In genomic region chr6:165807249-165807951, GRCh38 we compare ENCODE assay signal across 14 cellular contexts.
DNase-seq lines count a peak whose midpoint lies in the region; ATAC-seq and TF ChIP-seq lines count a peak whose summit lies in the region.
"Had no signal": no experiment of that assay in that cellular context is flagged by ENCODE, and none has a peak within 500 bp of the region (broad histone marks: within the 10 kb centered on the region; RNA-seq: fewer than 3 reads in every experiment).

No MANE protein-coding gene starts in this region.

- peaks cover 10% of the 10 kb centered on the region for H3K9me3 Mint-ChIP-seq in type B pancreatic cell

- H3K4me3 Mint-ChIP-seq in type B pancreatic cell = no peak overlapping the region
- H3K4me3 Mint-ChIP-seq: CD4-positive, CD25-positive, alpha-beta regulatory T cell; GM23338; H9 had no signal

- peaks cover 4% of the 10 kb centered on the region for H3K36me3 Mint-ChIP-seq in type B pancreatic cell
- H3K36me3 Mint-ChIP-seq: CD4-positive, CD25-positive, alpha-beta regulatory T cell had no signal

- peaks cover 74% of the 10 kb centered on the region for H3K27me3 Mint-ChIP-seq in type B pancreatic cell

- H3K27ac Mint-ChIP-seq in type B pancreatic cell = no peak overlapping the region
- H3K27ac Mint-ChIP-seq: CD4-positive, CD25-positive, alpha-beta regulatory T cell; GM23338; H9 had no signal

- ATAC-seq in Right ventricle myocardium superior (ENCODE audit: poor library complexity) (peak; percentile 67), gastrocnemius medialis (peak; percentile 25 to 29), GM18511 (IDR thresholded peaks at IDR 0.05; ENCODE audit: unreplicated experiment) (no peak)
- ATAC-seq: GM23338 had no signal

- DNase-seq in HAP-1 (ENCODE audit: low spot score in 2 of 2) = peak; percentile 44 to 57
- DNase-seq in Right ventricle myocardium superior = no peak
- DNase-seq in right atrium auricular region (ENCODE audit: low spot score) = peak; percentile 61
- peak in 1 of 2 donors; percentile 39 for DNase-seq in gastrocnemius medialis
- no peak for DNase-seq in DMS114 treated with DMSO at 0.1 percent for 48 hours (lab: John Stamatoyannopoulos, UW; ENCODE audit: unreplicated experiment)
- DNase-seq in type B pancreatic cell (ENCODE audit: extremely low spot score, unreplicated experiment) = no peak
- DNase-seq in H7 = no peak
- DNase-seq: 8988T; ACHN; CD4-positive, CD25-positive, alpha-beta regulatory T cell; H9 had no signal

- peaks cover 10% of the 10 kb centered on the region for H3K4me1 Mint-ChIP-seq in type B pancreatic cell (ENCODE audit: unreplicated experiment)
- H3K4me1 Mint-ChIP-seq: CD4-positive, CD25-positive, alpha-beta regulatory T cell had no signal

- H3K4me3 ChIP-seq in HAP-1 = no peak overlapping the region
- no peak overlapping the region for H3K4me3 ChIP-seq in right atrium auricular region
- no peak overlapping the region for H3K4me3 ChIP-seq in gastrocnemius medialis
- H3K4me3 ChIP-seq in H7 (ENCODE audit: insufficient read depth, low read depth, low read length) = no peak overlapping the region
- H3K4me3 ChIP-seq: BLaER1 treated with 17β-estradiol and CSF1 and Interleukin-3, amounts not matched to agents 10 nM and 100 nM; GM23338 had no signal

- intact Hi-C loops in Right ventricle myocardium superior (cut with DNase I) (no loop called here), gastrocnemius medialis (cut with DNase I; ENCODE audit: low total_unique reads) (no loop called here)

- no peaks in the 10 kb centered on the region; the same call in 1 of the 2 replicates for H3K4me1 ChIP-seq in HAP-1
- peaks cover 0 to 18% of the 10 kb centered on the region in 2 donors for H3K4me1 ChIP-seq in right atrium auricular region
- no peaks in the 10 kb centered on the region for H3K4me1 ChIP-seq in gastrocnemius medialis

- H3K36me3 ChIP-seq in HAP-1 (replicated peaks) (no peaks in the 10 kb centered on the region), right atrium auricular region (no peaks in the 10 kb centered on the region), gastrocnemius medialis (no peaks in the 10 kb centered on the region), H7 (replicated peaks; ENCODE audit: control insufficient read depth, insufficient read depth, low read length) (no peaks in the 10 kb centered on the region)
- H3K36me3 ChIP-seq: BLaER1 treated with 17β-estradiol and CSF1 and Interleukin-3, amounts not matched to agents 10 nM and 100 nM had no signal

- H3K27me3 ChIP-seq in HAP-1 (ENCODE audit: low read depth) (no peaks in the 10 kb centered on the region), right atrium auricular region (no peaks in the 10 kb centered on the region), gastrocnemius medialis (peaks cover 0 to 8% (median 3%) of the 10 kb centered on the region in 3 donors), H7 (ENCODE audit: control insufficient read depth, insufficient read depth, low read length) (peaks cover 37% of the 10 kb centered on the region)

- no peak for TF ChIP-seq POLR2A in gastrocnemius medialis (IDR thresholded peaks at IDR 0.05)

- in situ Hi-C loops in HAP-1 (cut with MboI; ENCODE audit: low sequenced_read_pairs) (no loop called here), gastrocnemius medialis (cut with MboI; ENCODE audit: low sequenced_read_pairs in 4 of 4) (no loop called here)

- TF ChIP-seq CTCF in right atrium auricular region (IDR thresholded peaks at IDR 0.05) = no peak
- no peak for TF ChIP-seq CTCF in gastrocnemius medialis (IDR thresholded peaks at IDR 0.05 in 4 of 5, conservative IDR thresholded peaks at IDR 0.05 in 1 of 5)
- TF ChIP-seq CTCF in type B pancreatic cell (conservative IDR thresholded peaks at IDR 0.05) = no peak

- H3K9me3 ChIP-seq in HAP-1 = no peaks in the 10 kb centered on the region
- H3K9me3 ChIP-seq in right atrium auricular region = no peaks in the 10 kb centered on the region
- H3K9me3 ChIP-seq in gastrocnemius medialis = no peaks in the 10 kb centered on the region

- no peak overlapping the region for H3K27ac ChIP-seq in right atrium auricular region
- H3K27ac ChIP-seq in gastrocnemius medialis = peak overlapping the region; percentile 33 to 52 (median 48)
- H3K27ac ChIP-seq: BLaER1 treated with 17β-estradiol and CSF1 and Interleukin-3, amounts not matched to agents 10 nM and 100 nM had no signal

Comparison
In these comparisons a context has a peak if more than half of its experiments do, and no peak if none do; other contexts are left out.
1. DNase-seq: peak in HAP-1 (2 of 2) and right atrium auricular region (single experiment); none in Right ventricle myocardium superior (single experiment), DMS114 treated with DMSO at 0.1 percent for 48 hours (single experiment), type B pancreatic cell (single experiment) and H7 (single experiment).
2. H3K27ac ChIP-seq: peak in gastrocnemius medialis (4 of 4); none in right atrium auricular region (0 of 2).